1 cellular context compared by ENCODE assay signal in the genomic region with DNA sequence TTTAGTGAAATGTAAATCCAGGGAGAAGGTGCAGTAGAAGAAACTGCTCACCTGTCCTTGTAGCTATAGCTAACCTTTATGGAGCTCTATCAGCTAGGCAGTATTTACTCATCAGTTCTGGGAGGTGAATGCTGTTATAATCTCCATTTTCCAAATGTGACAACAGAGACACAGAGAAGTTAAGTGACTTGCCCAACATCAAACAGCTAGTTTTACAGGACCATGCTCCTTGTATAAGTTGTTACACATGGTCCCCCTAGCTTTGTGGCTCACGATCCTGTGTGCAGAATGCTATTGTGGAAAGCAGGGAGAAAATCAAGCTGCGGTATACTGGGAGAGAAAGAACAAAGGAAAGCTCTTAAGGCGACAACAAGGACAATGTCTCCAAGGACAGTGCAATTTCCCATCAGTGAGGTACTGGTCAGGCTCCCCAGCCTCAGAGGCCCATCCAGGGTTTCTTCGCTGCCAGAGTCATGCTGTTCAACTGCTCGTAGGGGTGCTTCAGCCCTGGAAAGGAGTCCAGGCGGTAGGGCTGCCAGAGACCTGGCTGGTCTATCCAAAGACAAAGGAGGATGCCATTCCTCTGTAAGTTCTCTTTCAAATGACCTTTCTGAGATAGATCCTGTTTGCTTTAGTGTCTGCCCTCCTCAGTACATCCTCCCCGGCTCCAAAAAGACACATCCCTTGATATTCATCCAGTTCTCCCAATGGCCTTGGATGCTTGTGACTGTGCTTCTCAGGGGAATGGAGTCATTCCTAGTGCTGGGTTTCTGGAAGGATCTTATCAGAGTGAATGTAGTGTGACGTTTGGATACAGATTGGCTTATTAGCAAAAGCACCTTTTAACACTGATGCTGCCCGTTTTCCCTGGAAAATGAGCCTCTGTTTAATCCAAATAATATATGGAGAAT.
TF ChIP-seq lines count a peak whose summit lies in the region.

No MANE protein-coding gene starts in this region.

TF ChIP-seq in GM23338, 12 proteins besides CTCF, POLR2A, EP300 and RAD21 (continued from another document):
- TF ChIP-seq ZNF462 (CRISPR knock-in tag; IDR thresholded peaks at IDR 0.05): no peak
- no peak for TF ChIP-seq REST (IDR thresholded peaks at IDR 0.05; ENCODE audit: unreplicated experiment)
- TF ChIP-seq JUNB (IDR thresholded peaks at IDR 0.05; ENCODE audit: unreplicated experiment): no peak
TF ChIP-seq in GM23338: peak in this region for 0.
